8 cellular contexts compared by ENCODE assay signal in the genomic region with DNA sequence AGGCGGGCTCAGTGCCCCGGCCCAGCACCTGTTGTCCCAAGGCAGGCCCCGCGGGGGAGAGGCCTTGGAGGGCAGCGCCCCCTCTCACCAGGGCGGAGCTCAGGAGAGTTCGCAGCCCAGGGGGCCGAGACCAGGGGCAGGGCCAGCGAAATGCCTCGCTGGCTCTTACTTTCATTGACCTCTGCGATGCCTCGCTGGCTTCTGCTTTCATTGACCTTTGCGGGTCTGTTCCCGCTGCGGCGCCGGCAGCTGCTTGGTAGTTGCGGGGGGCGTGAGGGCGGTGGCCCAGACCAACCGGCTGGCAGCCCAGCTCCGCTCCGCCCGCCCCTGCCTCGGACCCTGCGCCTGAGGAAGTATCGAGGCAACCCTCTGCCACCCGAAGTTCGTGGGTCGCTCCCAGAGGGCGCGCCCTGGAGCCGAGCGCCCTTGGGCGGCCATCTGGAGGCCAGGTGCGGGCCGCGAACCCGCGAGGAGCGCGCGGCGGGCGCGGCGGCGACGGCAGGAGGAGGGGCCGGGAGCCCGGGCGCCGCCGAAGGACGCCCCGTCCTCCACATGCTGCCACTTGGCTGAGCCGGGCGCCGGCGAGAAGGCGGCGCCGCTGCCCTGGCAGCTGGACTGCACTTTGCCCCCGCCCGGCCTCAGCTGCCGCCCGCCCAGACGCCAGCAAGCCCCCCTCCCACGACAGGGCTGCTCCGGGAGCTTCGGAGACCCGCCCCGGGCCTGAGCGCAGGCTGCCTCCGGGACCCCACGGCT.
DNase-seq lines count a peak whose midpoint lies in the region; ATAC-seq and TF ChIP-seq lines count a peak whose summit lies in the region.

No MANE protein-coding gene starts in this region.

- no peaks in the 10 kb centered on the region for H3K36me3 Mint-ChIP-seq in brain
- peaks cover 0 to 7% (median 0%) of the 10 kb centered on the region in 3 donors for H3K36me3 Mint-ChIP-seq in immature natural killer cell

- peak overlapping the region; percentile 41; the same call in 1 of the 2 replicates for H2AFZ ChIP-seq in OCI-LY7 (ENCODE audit: low read length)

- no peaks in the 10 kb centered on the region for H3K9me2 ChIP-seq in OCI-LY7 (ENCODE audit: insufficient read depth, low read length)

- no TSS peak for BruUV-seq in OCI-LY7 (replicated peaks; lab: Mats Ljungman, UMichigan)

- intact Hi-C loops in OCI-LY7 (cut with micrococcal nuclease; ENCODE audit: unreplicated experiment) = loop anchor here (2.0 kb wide), 2 partner anchors 92 to 138 kb away; a partner anchor contains a TSS

- no peaks in the 10 kb centered on the region for H3K27me3 ChIP-seq in skeletal muscle satellite cell (ENCODE audit: control insufficient read depth, insufficient read depth, low read length)

- H3K27ac ChIP-seq in OCI-LY7 (ENCODE audit: low read depth, low read length, poor library complexity, severe bottlenecking) = no peak overlapping the region

- H3K4me3 ChIP-seq in OCI-LY7 (ENCODE audit: low read depth, low read length, poor library complexity, severe bottlenecking) = peak overlapping the region; percentile 56
- H3K4me3 ChIP-seq in skeletal muscle satellite cell (ENCODE audit: low read length) = peak overlapping the region; percentile 81

- H3K4me3 Mint-ChIP-seq in brain = peak overlapping the region in 3 of 5 experiments; percentile 82 to 88 (median 84)
- H3K4me3 Mint-ChIP-seq in immature natural killer cell = peak overlapping the region in 3 of 5 donors; percentile 40 to 74 (median 71)

- peak overlapping the region; percentile 60 for H3K4me2 ChIP-seq in OCI-LY7 (ENCODE audit: low read length)
- peak overlapping the region; percentile 94 for H3K4me2 ChIP-seq in skeletal muscle satellite cell (ENCODE audit: low read length)

- peak overlapping the region; percentile 68 for H3K9ac ChIP-seq in skeletal muscle satellite cell (ENCODE audit: low read depth, low read length)

- H3K36me3 ChIP-seq in OCI-LY7 (ENCODE audit: insufficient read depth, low read length) = no peaks in the 10 kb centered on the region
- no peaks in the 10 kb centered on the region for H3K36me3 ChIP-seq in skeletal muscle satellite cell (ENCODE audit: insufficient read depth, low read length)

- H3K27ac Mint-ChIP-seq in brain (peak overlapping the region in 1 of 5 experiments; percentile 74), immature natural killer cell (no peak overlapping the region)

- CTCF ChIA-PET in OCI-LY7 (lab: Charles Lee; ENCODE audit: unreplicated experiment) = interaction anchor here (1.3 to 1.7 kb wide), 2 partner anchors 90 to 138 kb away, joined by 3 to 4 read pairs; no protein-coding TSS in a partner anchor

- DNase-seq in COR-L47 (lab: John Stamatoyannopoulos, UW) (peak; percentile 19), OCI-LY7 (ENCODE audit: low spot score) (peak; percentile 22), immature natural killer cell (peak; percentile 8 to 25 (median 9)), NCI-H1048 (lab: John Stamatoyannopoulos, UW) (no peak)

- no peaks in the 10 kb centered on the region for H3K9me3 ChIP-seq in OCI-LY7 (ENCODE audit: low read length)
- H3K9me3 ChIP-seq in skeletal muscle satellite cell (replicated peaks; ENCODE audit: low read length) = no peaks in the 10 kb centered on the region

- no peaks in the 10 kb centered on the region for H3K79me2 ChIP-seq in OCI-LY7 (ENCODE audit: insufficient read depth, low read depth, low read length)

- POLR2A ChIA-PET in OCI-LY7 (lab: Charles Lee) = interaction anchor here (0.6 to 2.4 kb wide), 5 partner anchors 10 to 106 kb away, joined by 3 to 13 read pairs (median 3); no protein-coding TSS in a partner anchor

- TF ChIP-seq CTCF in OCI-LY7 (conservative IDR thresholded peaks at IDR 0.05; ENCODE audit: low read length) (peak; percentile 63), brain (conservative IDR thresholded peaks at IDR 0.05) (peak; percentile 34 to 63)

- H3K9me3 Mint-ChIP-seq in brain (no peaks in the 10 kb centered on the region), immature natural killer cell (peaks cover 0 to 4% (median 0%) of the 10 kb centered on the region in 6 donors)

- H3K4me1 ChIP-seq in OCI-LY7 (ENCODE audit: insufficient read depth, low read length, poor library complexity, severe bottlenecking) = peaks cover 9% of the 10 kb centered on the region
- peaks cover 13% of the 10 kb centered on the region for H3K4me1 ChIP-seq in skeletal muscle satellite cell (ENCODE audit: control insufficient read depth, insufficient read depth, low read length)

- no peaks in the 10 kb centered on the region for H4K20me1 ChIP-seq in OCI-LY7 (ENCODE audit: insufficient read depth, low read length)

- ATAC-seq in GM19025 (IDR thresholded peaks at IDR 0.05; ENCODE audit: low read depth, unreplicated experiment) = peak; percentile 83
- ATAC-seq in HG03097 (IDR thresholded peaks at IDR 0.05; ENCODE audit: low FRiP score, unreplicated experiment) = peak; percentile 88

- no peaks in the 10 kb centered on the region for H3K27me3 Mint-ChIP-seq in brain
- H3K27me3 Mint-ChIP-seq in immature natural killer cell (ENCODE audit: low read depth in 3 of 3) = peaks cover 0 to 18% (median 4%) of the 10 kb centered on the region in 3 donors

- peaks cover 15% of the 10 kb centered on the region for H3K4me1 Mint-ChIP-seq in brain
- peaks cover 7 to 10% of the 10 kb centered on the region in 2 donors for H3K4me1 Mint-ChIP-seq in immature natural killer cell
